In the genomic region with DNA sequence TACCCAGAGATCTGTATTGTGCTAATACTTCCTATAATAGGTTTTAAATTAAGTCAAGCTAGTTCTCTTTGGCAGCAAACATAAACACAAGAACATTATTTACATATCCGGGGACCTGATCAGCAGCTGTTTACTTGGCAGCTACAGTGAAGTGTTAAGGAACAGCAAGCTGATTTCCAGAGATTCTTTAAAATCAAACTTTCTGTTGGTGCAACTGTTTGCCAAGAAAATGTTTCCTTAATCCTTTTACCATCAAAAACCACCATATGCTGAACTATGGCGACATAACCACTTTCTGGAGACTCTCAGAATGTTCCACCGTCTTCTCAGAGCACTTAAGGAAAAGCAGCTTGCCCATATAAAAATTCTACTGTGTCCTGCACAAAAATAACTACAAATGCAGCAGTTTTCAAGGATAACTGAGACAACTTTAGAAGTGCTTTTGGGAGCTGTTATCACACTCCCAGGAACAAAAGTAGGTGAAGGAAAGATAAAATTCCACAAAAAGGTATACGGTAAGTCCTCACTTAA, we compare ENCODE assay signal across 13 cellular contexts.
"Had no signal": no experiment of that assay in that cellular context is flagged by ENCODE, and none has a peak within 500 bp of the region (broad histone marks: within the 10 kb centered on the region; RNA-seq: fewer than 3 reads in every experiment).

No MANE protein-coding gene starts in this region.

- H3K27me3 ChIP-seq: cardiac muscle cell, colonic mucosa, neural progenitor cell, ovary, upper lobe of left lung had no signal

- H3K27ac ChIP-seq: cardiac muscle cell, colonic mucosa, neural progenitor cell, ovary, upper lobe of left lung had no signal

- FAIRE-seq: astrocyte had no signal

- DNase-seq: activated B cell treated with CpG ODN at 0.5 μM for 24 hours; activated CD4-positive, alpha-beta T cell treated with anti-CD3 and anti-CD28 coated beads, Interleukin-2, amount 50 U/mL, for 1 hour; activated T-cell treated with anti-CD3 and anti-CD28 coated beads, Interleukin-2, amount 50 U/mL, for 1 hour; colonic mucosa; effector CD4-positive, alpha-beta T cell; ovary; stimulated activated CD4-positive, alpha-beta T cell treated with anti-CD3 and anti-CD28 coated beads, Interleukin-4, amount 100 ng/mL, for 1 hour; stimulated activated CD8-positive, alpha-beta memory T cell treated with anti-CD3 and anti-CD28 coated beads, Interleukin-4, amount 100 ng/mL, for 48 hours; stimulated activated naive CD8-positive, alpha-beta T cell treated with anti-CD3 and anti-CD28 coated beads, Interleukin-15, Interleukin-2, amounts not matched to agents 100 U/mL and 50 U/mL, for 24 hours; upper lobe of left lung had no signal

- H3K4me2 ChIP-seq: neural progenitor cell had no signal

- H3K4me3 ChIP-seq: cardiac muscle cell, colonic mucosa, neural progenitor cell, ovary, upper lobe of left lung had no signal

- H3K4me1 ChIP-seq: colonic mucosa, neural progenitor cell, upper lobe of left lung had no signal

- ATAC-seq: stimulated activated naive CD8-positive, alpha-beta T cell treated with anti-CD3 and anti-CD28 coated beads, Interleukin-15, Interleukin-2, amounts not matched to agents 100 U/mL and 50 U/mL, for 24 hours had no signal

- H3K9ac ChIP-seq: neural progenitor cell had no signal

- H3K9me3 ChIP-seq: colonic mucosa, ovary, upper lobe of left lung had no signal

- H3K36me3 ChIP-seq: cardiac muscle cell, colonic mucosa, ovary, upper lobe of left lung had no signal

- H2AFZ ChIP-seq: neural progenitor cell had no signal
